Comparison of ENCODE assay signal across 21 cellular contexts in genomic region chr5:30607301-30607700, GRCh38.
DNase-seq lines count a peak whose midpoint lies in the region; ATAC-seq and TF ChIP-seq lines count a peak whose summit lies in the region.
"Had no signal": no experiment of that assay in that cellular context is flagged by ENCODE, and none has a peak within 500 bp of the region (broad histone marks: within the 10 kb centered on the region; RNA-seq: fewer than 3 reads in every experiment).

No MANE protein-coding gene starts in this region.

- H3K9me3 ChIP-seq in breast epithelium (peaks cover 0 to 6% of the 10 kb centered on the region in 2 donors), right cardiac atrium (ENCODE audit: control insufficient read depth, low read length) (no peaks in the 10 kb centered on the region)
- H3K9me3 ChIP-seq: A549; BLaER1 treated with 17β-estradiol and CSF1 and Interleukin-3, amounts not matched to agents 10 nM and 100 nM; colonic mucosa had no signal

- H3K4me3 ChIP-seq in breast epithelium (no peak overlapping the region), right cardiac atrium (ENCODE audit: low read length) (no peak overlapping the region)
- H3K4me3 ChIP-seq: A549; BLaER1 treated with 17β-estradiol and CSF1 and Interleukin-3, amounts not matched to agents 10 nM and 100 nM; colonic mucosa had no signal

- H3K27ac Mint-ChIP-seq in MCF 10A (ENCODE audit: low read depth, unreplicated experiment) = no peak overlapping the region
- H3K27ac Mint-ChIP-seq: stimulated activated naive B cell treated with anti-CD40 and anti-IgM and Interleukin-4, amounts not matched to agents 10 μg/mL and 1 μg/mL and 100 μg/mL, for 72 hours; T-cell had no signal

- H3K4me1 Mint-ChIP-seq in MCF 10A (ENCODE audit: insufficient read depth, unreplicated experiment) = no peaks in the 10 kb centered on the region
- H3K4me1 Mint-ChIP-seq: stimulated activated naive B cell treated with anti-CD40 and anti-IgM and Interleukin-4, amounts not matched to agents 10 μg/mL and 1 μg/mL and 100 μg/mL, for 72 hours; T-cell had no signal

- no peak overlapping the region for H3K4me3 Mint-ChIP-seq in MCF 10A (ENCODE audit: unreplicated experiment)
- H3K4me3 Mint-ChIP-seq: stimulated activated naive B cell treated with anti-CD40 and anti-IgM and Interleukin-4, amounts not matched to agents 10 μg/mL and 1 μg/mL and 100 μg/mL, for 72 hours; T-cell had no signal

- H3K27me3 ChIP-seq in breast epithelium (no peaks in the 10 kb centered on the region), right cardiac atrium (ENCODE audit: control insufficient read depth, insufficient read depth) (no peaks in the 10 kb centered on the region)
- H3K27me3 ChIP-seq: BLaER1 treated with 17β-estradiol and CSF1 and Interleukin-3, amounts not matched to agents 10 nM and 100 nM; colonic mucosa had no signal

- no peaks in the 10 kb centered on the region for H3K36me3 Mint-ChIP-seq in MCF 10A (ENCODE audit: insufficient read depth, unreplicated experiment)
- H3K36me3 Mint-ChIP-seq: stimulated activated naive B cell treated with anti-CD40 and anti-IgM and Interleukin-4, amounts not matched to agents 10 μg/mL and 1 μg/mL and 100 μg/mL, for 72 hours; T-cell had no signal

- CTCF ChIA-PET in MCF 10A (lab: Yijun Ruan, JAX) = interaction anchor here (0.6 kb wide), 1 partner anchor 38 kb away, joined by 3 read pairs; no protein-coding TSS in a partner anchor
- CTCF ChIA-PET in HEK293T (lab: Yijun Ruan, JAX) = no interaction called here

- no TSS peak for BruUV-seq in MCF 10A (replicated peaks; lab: Mats Ljungman, UMichigan)

- no peaks in the 10 kb centered on the region for H3K27me3 Mint-ChIP-seq in MCF 10A (ENCODE audit: insufficient read depth, unreplicated experiment)
- H3K27me3 Mint-ChIP-seq: stimulated activated naive B cell treated with anti-CD40 and anti-IgM and Interleukin-4, amounts not matched to agents 10 μg/mL and 1 μg/mL and 100 μg/mL, for 72 hours; T-cell had no signal

- intact Hi-C loops in MCF 10A (cut with micrococcal nuclease) (no loop called here), breast epithelium (cut with DNase I; ENCODE audit: low total_unique reads) (no loop called here), head of caudate nucleus (cut with DNase I) (no loop called here), right cardiac atrium (cut with DNase I) (no loop called here)

- TF ChIP-seq POLR2A in breast epithelium (IDR thresholded peaks at IDR 0.05) = no peak

- 43% methylated on average over 1 of the region's 1 CpG for WGBS in right cardiac atrium

- ATAC-seq in right cardiac atrium = no peak
- ATAC-seq: A549; HCT116; stimulated activated naive B cell treated with anti-CD40 and anti-IgM and Interleukin-4, amounts not matched to agents 10 μg/mL and 1 μg/mL and 100 μg/mL, for 72 hours; T-cell had no signal

- no peaks in the 10 kb centered on the region for H3K36me3 ChIP-seq in breast epithelium
- H3K36me3 ChIP-seq: BLaER1 treated with 17β-estradiol and CSF1 and Interleukin-3, amounts not matched to agents 10 nM and 100 nM; colonic mucosa had no signal

- peaks cover 12% of the 10 kb centered on the region for H3K9me3 Mint-ChIP-seq in MCF 10A (ENCODE audit: unreplicated experiment)

- DNase-seq in MCF 10A (ENCODE audit: unreplicated experiment) = peak; percentile 13
- DNase-seq in breast epithelium (ENCODE audit: low spot score in 2 of 2) = no peak
- DNase-seq in NCI-H226 = peak; percentile 76
- DNase-seq in SHP77 treated with DMSO at 0.1 percent for 48 hours (lab: John Stamatoyannopoulos, UW) = peak; percentile 88
- no peak for DNase-seq in head of caudate nucleus
- DNase-seq in activated CD4-positive, CD25-positive, alpha-beta regulatory T cell treated with anti-CD3 and anti-CD28 coated beads, Interleukin-2, amount 50 U/mL, for 72 hours = no peak
- DNase-seq in right cardiac atrium = no peak
- no peak for DNase-seq in HEK293T (ENCODE audit: extremely low spot score)
- DNase-seq: activated CD4-positive, alpha-beta T cell treated with anti-CD3 and anti-CD28 coated beads, Interleukin-2, amount 50 U/mL, for 4 hours; activated naive CD4-positive, alpha-beta T cell treated with Interleukin-2 at 50 U/mL for 16 hours; colonic mucosa; DMS 273 treated with DMSO at 0.1 percent for 48 hours; hypothalamus; NCI-H1694; retina; stimulated activated CD4-positive, alpha-beta T cell treated with anti-CD3 and anti-CD28 coated beads, Interleukin-15, amount 100 ng/mL, for 24 hours; stimulated activated naive B cell treated with anti-CD40 and anti-IgM and Interleukin-4, amounts not matched to agents 10 μg/mL and 1 μg/mL and 100 μg/mL, for 72 hours; T-cell had no signal

- no peaks in the 10 kb centered on the region for H3K4me1 ChIP-seq in breast epithelium
- H3K4me1 ChIP-seq in right cardiac atrium (ENCODE audit: control insufficient read depth, insufficient read depth, low read length) = no peaks in the 10 kb centered on the region
- H3K4me1 ChIP-seq: A549; BLaER1 treated with 17β-estradiol and CSF1 and Interleukin-3, amounts not matched to agents 10 nM and 100 nM; colonic mucosa had no signal

- TF ChIP-seq CTCF in MCF 10A (IDR thresholded peaks at IDR 0.05; ENCODE audit: unreplicated experiment) = no peak
- no peak for TF ChIP-seq CTCF in breast epithelium (IDR thresholded peaks at IDR 0.05)

- POLR2A ChIA-PET in MCF 10A (lab: Yijun Ruan, JAX) (no interaction called here), HEK293T (lab: Yijun Ruan, JAX) (no interaction called here)

- H3K27ac ChIP-seq in breast epithelium (no peak overlapping the region), right cardiac atrium (ENCODE audit: low read length) (no peak overlapping the region)
- H3K27ac ChIP-seq: A549; BLaER1 treated with 17β-estradiol and CSF1 and Interleukin-3, amounts not matched to agents 10 nM and 100 nM; colonic mucosa had no signal

TF ChIP-seq in HEK293T, 16 proteins besides CTCF, POLR2A, EP300 and RAD21:
- TF ChIP-seq CTBP1 (IDR thresholded peaks at IDR 0.05; ENCODE audit: borderline replicate concordance) = no peak
- no peak for TF ChIP-seq HDGF (IDR thresholded peaks at IDR 0.05; ENCODE audit: borderline replicate concordance)
- no peak for TF ChIP-seq ELF4 (IDR thresholded peaks at IDR 0.05)
- no peak for TF ChIP-seq PKNOX1 (IDR thresholded peaks at IDR 0.05)

Comparison
In these comparisons a context has a peak if more than half of its experiments do, and no peak if none do; other contexts are left out.
1. DNase-seq: peak in MCF 10A (single experiment), NCI-H226 (single experiment) and SHP77 treated with DMSO at 0.1 percent for 48 hours (single experiment); none in breast epithelium (0 of 2), head of caudate nucleus (0 of 42), activated CD4-positive, CD25-positive, alpha-beta regulatory T cell treated with anti-CD3 and anti-CD28 coated beads, Interleukin-2, amount 50 U/mL, for 72 hours (single experiment), right cardiac atrium (0 of 3) and HEK293T (single experiment).